18 cellular contexts compared by ENCODE assay signal in genomic region chr1:35211113-35211399, GRCh38.
"Had no signal": no experiment of that assay in that cellular context is flagged by ENCODE, and none has a peak within 500 bp of the region (broad histone marks: within the 10 kb centered on the region; RNA-seq: fewer than 3 reads in every experiment).

No MANE protein-coding gene starts in this region.

- H3K36me3 ChIP-seq: ascending aorta, gastroesophageal sphincter, heart right ventricle, left ventricle myocardium inferior, right lobe of liver, thoracic aorta, upper lobe of right lung had no signal

- ATAC-seq: activated CD4-positive, CD25-positive, alpha-beta regulatory T cell treated with anti-CD3 and anti-CD28 coated beads, Interleukin-2, amount 50 U/mL, for 24 hours; gastroesophageal sphincter; natural killer cell; psoas muscle; right lobe of liver; stimulated activated naive CD8-positive, alpha-beta T cell treated with anti-CD3 and anti-CD28 coated beads, Interleukin-15, amount 100 ng/mL, for 72 hours; T-cell; upper lobe of right lung had no signal

- H3K27ac ChIP-seq: ascending aorta, gastroesophageal sphincter, left ventricle myocardium inferior, psoas muscle, right lobe of liver, thoracic aorta, upper lobe of right lung had no signal

- DNase-seq: activated CD4-positive, alpha-beta T cell treated with anti-CD3 and anti-CD28 coated beads, Interleukin-2, amount 50 U/mL, for 4 hours; activated naive CD4-positive, alpha-beta T cell treated with anti-CD3 and anti-CD28 coated beads, Interleukin-2, amount 10 ng/mL, durations not matched to agents 7 days and 5 days; erythroblast; left ventricle myocardium inferior; natural killer cell; psoas muscle; right lobe of liver; stimulated activated naive CD8-positive, alpha-beta T cell treated with anti-CD3 and anti-CD28 coated beads, Interleukin-15, amount 100 ng/mL, for 72 hours; T-cell; T1000; upper lobe of right lung had no signal

- H3K4me3 Mint-ChIP-seq: activated naive CD4-positive, alpha-beta T cell treated with anti-CD3 and anti-CD28 coated beads, Interleukin-2, amount 10 ng/mL, durations not matched to agents 7 days and 5 days; natural killer cell; stimulated activated naive CD8-positive, alpha-beta T cell treated with anti-CD3 and anti-CD28 coated beads, Interleukin-15, amount 100 ng/mL, for 72 hours; T-cell had no signal

- H3K36me3 Mint-ChIP-seq: activated naive CD4-positive, alpha-beta T cell treated with anti-CD3 and anti-CD28 coated beads, Interleukin-2, amount 10 ng/mL, durations not matched to agents 7 days and 5 days; natural killer cell; T-cell had no signal

- H3K27me3 ChIP-seq: ascending aorta, dorsolateral prefrontal cortex, gastroesophageal sphincter, heart right ventricle, right lobe of liver, upper lobe of right lung had no signal

- H3K27me3 Mint-ChIP-seq: T-cell had no signal

- H3K4me3 ChIP-seq: ascending aorta, gastroesophageal sphincter, left ventricle myocardium inferior, psoas muscle, right lobe of liver, thoracic aorta, upper lobe of right lung had no signal

- H3K27ac Mint-ChIP-seq: activated naive CD4-positive, alpha-beta T cell treated with anti-CD3 and anti-CD28 coated beads, Interleukin-2, amount 10 ng/mL, durations not matched to agents 7 days and 5 days; activated T-helper 2 cell treated with anti-CD3 and anti-CD28 coated beads, Interferon-gamma antibody, Interleukin-2, Interleukin-4, amounts not matched to agents 10 μg/mL and 5 μg/mL and 100 μg/mL, durations not matched to agents 14 hours and 24 hours and 36 hours; natural killer cell; stimulated activated naive CD8-positive, alpha-beta T cell treated with anti-CD3 and anti-CD28 coated beads, Interleukin-15, amount 100 ng/mL, for 72 hours; T-cell had no signal

- H3K9me3 ChIP-seq: ascending aorta, gastroesophageal sphincter, heart right ventricle, left ventricle myocardium inferior, psoas muscle, right lobe of liver, thoracic aorta, upper lobe of right lung had no signal

- H3K4me1 ChIP-seq: ascending aorta, psoas muscle, right lobe of liver, upper lobe of right lung had no signal

- H3K9me3 Mint-ChIP-seq: activated naive CD4-positive, alpha-beta T cell treated with anti-CD3 and anti-CD28 coated beads, Interleukin-2, amount 10 ng/mL, durations not matched to agents 7 days and 5 days; activated T-helper 2 cell treated with anti-CD3 and anti-CD28 coated beads, Interferon-gamma antibody, Interleukin-2, Interleukin-4, amounts not matched to agents 10 μg/mL and 5 μg/mL and 100 μg/mL, durations not matched to agents 14 hours and 24 hours and 36 hours; natural killer cell; stimulated activated naive CD8-positive, alpha-beta T cell treated with anti-CD3 and anti-CD28 coated beads, Interleukin-15, amount 100 ng/mL, for 72 hours; T-cell had no signal

- H3K4me1 Mint-ChIP-seq: activated naive CD4-positive, alpha-beta T cell treated with anti-CD3 and anti-CD28 coated beads, Interleukin-2, amount 10 ng/mL, durations not matched to agents 7 days and 5 days; natural killer cell had no signal
